Comparison of ENCODE assay signal across 8 cellular contexts in the genomic region with DNA sequence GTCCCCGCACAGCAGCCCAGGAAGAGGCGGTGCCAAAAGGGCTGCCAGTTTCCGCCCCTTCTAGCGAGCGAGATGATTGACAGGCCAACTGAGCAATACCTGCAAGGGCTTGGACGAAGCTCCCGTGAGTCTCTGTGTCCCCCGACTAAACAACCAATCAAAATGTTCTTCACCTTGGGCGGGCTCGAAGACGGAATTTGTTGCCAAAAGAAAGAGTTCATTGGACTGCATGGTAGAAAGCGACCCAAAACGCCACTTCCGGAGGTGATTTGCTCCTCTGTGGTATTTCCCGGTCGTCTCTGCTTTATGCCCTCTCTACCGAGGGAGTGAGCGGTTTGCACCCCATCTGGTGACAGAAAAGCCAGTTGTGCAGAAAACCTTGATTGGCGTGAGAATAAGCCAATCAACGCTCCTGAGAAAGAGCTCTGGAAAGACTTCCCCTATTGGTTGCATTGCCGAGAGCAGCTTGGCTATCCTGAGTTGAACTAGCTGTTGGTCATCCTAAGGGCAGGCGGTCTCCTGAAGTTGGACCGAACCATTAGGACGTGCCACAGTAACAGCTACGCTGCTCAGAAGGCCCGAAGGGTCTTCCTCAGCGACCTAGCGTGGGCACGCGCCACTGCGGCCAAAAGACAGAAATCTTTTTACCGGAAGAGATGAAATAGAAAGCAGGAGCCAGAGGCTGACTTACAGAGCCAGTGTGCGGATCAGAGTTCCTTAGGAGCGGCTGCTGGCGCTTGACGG. TPM values are rescaled to one million over a fixed set of nuclear protein-coding genes. Genes with fewer than 3 reads are reported as not detected.
DNase-seq lines count a peak whose midpoint lies in the region; ATAC-seq, FAIRE-seq and TF ChIP-seq lines count a peak whose summit lies in the region.

No MANE protein-coding gene starts in this region.

- H3K4me3 Mint-ChIP-seq in activated CD8-positive, alpha-beta T cell treated with anti-CD3 and anti-CD28 coated beads for 36 hours, result peak overlapping the region; percentile 94
- H3K4me3 Mint-ChIP-seq in mesothelial cell of epicardium, result peak overlapping the region; percentile 99
- peak overlapping the region; percentile 100 for H3K4me3 Mint-ChIP-seq in stimulated activated effector memory CD8-positive, alpha-beta T cell treated with anti-CD3 and anti-CD28 coated beads, Interleukin-12 subunit alpha, Interleukin-12 subunit beta, amount 100 ng/mL, for 72 hours

- peak overlapping the region; percentile 100 for H3K27ac Mint-ChIP-seq in activated CD8-positive, alpha-beta T cell treated with anti-CD3 and anti-CD28 coated beads for 36 hours
- peak overlapping the region; percentile 100 for H3K27ac Mint-ChIP-seq in mesothelial cell of epicardium
- peak overlapping the region; percentile 100 for H3K27ac Mint-ChIP-seq in stimulated activated effector memory CD8-positive, alpha-beta T cell treated with anti-CD3 and anti-CD28 coated beads, Interleukin-12 subunit alpha, Interleukin-12 subunit beta, amount 100 ng/mL, for 72 hours

- H3K36me3 Mint-ChIP-seq in activated CD8-positive, alpha-beta T cell treated with anti-CD3 and anti-CD28 coated beads for 36 hours (ENCODE audit: low read depth), result peaks cover 6% of the 10 kb centered on the region
- no peaks in the 10 kb centered on the region for H3K36me3 Mint-ChIP-seq in mesothelial cell of epicardium
- H3K36me3 Mint-ChIP-seq in stimulated activated effector memory CD8-positive, alpha-beta T cell treated with anti-CD3 and anti-CD28 coated beads, Interleukin-12 subunit alpha, Interleukin-12 subunit beta, amount 100 ng/mL, for 72 hours, result peaks cover 10% of the 10 kb centered on the region

- no peaks in the 10 kb centered on the region for H3K27me3 Mint-ChIP-seq in activated CD8-positive, alpha-beta T cell treated with anti-CD3 and anti-CD28 coated beads for 36 hours
- H3K27me3 Mint-ChIP-seq in mesothelial cell of epicardium (ENCODE audit: low read depth), result no peaks in the 10 kb centered on the region

- ATAC-seq in GM19351 (IDR thresholded peaks at IDR 0.05; ENCODE audit: unreplicated experiment) (peak; percentile 76), HG03469 (IDR thresholded peaks at IDR 0.05; ENCODE audit: unreplicated experiment) (peak; percentile 82)
- ATAC-seq in activated CD8-positive, alpha-beta T cell treated with anti-CD3 and anti-CD28 coated beads for 36 hours, result peak; percentile 90
- ATAC-seq in stimulated activated effector memory CD8-positive, alpha-beta T cell treated with anti-CD3 and anti-CD28 coated beads, Interleukin-12 subunit alpha, Interleukin-12 subunit beta, amount 100 ng/mL, for 72 hours, result peak; percentile 93

- intact Hi-C loops in activated CD8-positive, alpha-beta T cell treated with anti-CD3 and anti-CD28 coated beads for 36 hours (cut with micrococcal nuclease), result no loop called here

- CTCF ChIA-PET in activated CD8-positive, alpha-beta T cell treated with anti-CD3 and anti-CD28 coated beads for 36 hours (lab: Charles Lee), result interaction anchor here (1.3 kb wide), 1 partner anchor 67 kb away, joined by 5 read pairs; no protein-coding TSS in a partner anchor

- no peak for TF ChIP-seq CTCF in activated CD8-positive, alpha-beta T cell treated with anti-CD3 and anti-CD28 coated beads for 36 hours (IDR thresholded peaks at IDR 0.05)
- no peak for TF ChIP-seq CTCF in mesothelial cell of epicardium (IDR thresholded peaks at IDR 0.05; ENCODE audit: unreplicated experiment)

- FAIRE-seq in endometrium (lab: Jason Lieb, UNC), result peak; percentile 98

- POLR2A ChIA-PET in activated CD8-positive, alpha-beta T cell treated with anti-CD3 and anti-CD28 coated beads for 36 hours (lab: Charles Lee), result interaction anchor here (1.0 to 2.0 kb wide), 3 partner anchors 15 to 358 kb away, joined by 3 to 6 read pairs (median 3); no protein-coding TSS in a partner anchor

- peaks cover 33% of the 10 kb centered on the region for H3K4me1 Mint-ChIP-seq in activated CD8-positive, alpha-beta T cell treated with anti-CD3 and anti-CD28 coated beads for 36 hours (ENCODE audit: low read depth)
- H3K4me1 Mint-ChIP-seq in mesothelial cell of epicardium, result peaks cover 41% of the 10 kb centered on the region
- H3K4me1 Mint-ChIP-seq in stimulated activated effector memory CD8-positive, alpha-beta T cell treated with anti-CD3 and anti-CD28 coated beads, Interleukin-12 subunit alpha, Interleukin-12 subunit beta, amount 100 ng/mL, for 72 hours, result peaks cover 34% of the 10 kb centered on the region

- H3K9me3 Mint-ChIP-seq in activated CD8-positive, alpha-beta T cell treated with anti-CD3 and anti-CD28 coated beads for 36 hours, result no peaks in the 10 kb centered on the region
- no peaks in the 10 kb centered on the region for H3K9me3 Mint-ChIP-seq in mesothelial cell of epicardium
- H3K9me3 Mint-ChIP-seq in stimulated activated effector memory CD8-positive, alpha-beta T cell treated with anti-CD3 and anti-CD28 coated beads, Interleukin-12 subunit alpha, Interleukin-12 subunit beta, amount 100 ng/mL, for 72 hours, result no peaks in the 10 kb centered on the region

- peak; percentile 100 for DNase-seq in COLO829 (ENCODE audit: low spot score)
- peak; percentile 99 for DNase-seq in NCI-H526 (lab: John Stamatoyannopoulos, UW)
- peak; percentile 99 for DNase-seq in activated CD8-positive, alpha-beta T cell treated with anti-CD3 and anti-CD28 coated beads for 36 hours
- DNase-seq in mesothelial cell of epicardium (ENCODE audit: low spot score in 2 of 2, unreplicated experiment in 2 of 2), result peak in 1 of 2 experiments; percentile 97
- DNase-seq in stimulated activated effector memory CD8-positive, alpha-beta T cell treated with anti-CD3 and anti-CD28 coated beads, Interleukin-12 subunit alpha, Interleukin-12 subunit beta, amount 100 ng/mL, for 72 hours (ENCODE audit: low spot score in 2 of 2), result peak; percentile 85 to 98

RNA-seq across cellular contexts. Expression of gene UBP1, which starts 0.5 kb away (rescaled TPM):
- 10 to 100 TPM; 51.2 to 56.2 TPM for total RNA-seq in activated CD8-positive, alpha-beta T cell treated with anti-CD3 and anti-CD28 coated beads for 36 hours
- total RNA-seq in mesothelial cell of epicardium, result 81.5 to 88.4 TPM (median 86.2 TPM) in 3 replicates
